In the genomic region with DNA sequence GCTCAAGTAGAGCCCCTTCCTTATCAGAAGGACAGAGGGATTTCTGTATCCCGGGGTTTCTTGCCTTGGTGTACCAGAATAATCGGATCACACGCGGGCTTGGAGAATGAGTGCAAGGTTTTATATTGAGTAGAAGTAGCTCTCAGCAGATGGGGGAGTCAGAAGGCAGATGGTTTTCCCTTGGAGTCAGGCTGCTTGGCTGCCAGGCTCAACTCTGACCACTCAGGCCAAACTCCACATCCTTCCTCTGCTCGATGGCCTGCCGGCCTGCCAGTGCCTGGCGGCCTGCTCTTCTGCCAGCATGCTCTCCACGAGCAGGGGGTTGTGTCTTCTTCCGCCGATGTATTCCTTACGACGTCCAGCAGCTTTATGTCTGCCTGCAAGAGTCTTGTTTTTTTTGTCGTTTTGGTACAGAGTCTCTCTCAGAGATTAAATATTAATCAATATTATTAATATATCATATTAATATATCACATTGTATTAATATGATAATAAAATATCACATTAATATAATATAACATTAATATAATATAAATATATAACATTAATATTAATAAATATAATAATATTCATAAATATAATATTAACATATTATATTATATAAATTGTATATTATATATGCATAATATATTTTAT, we compare ENCODE assay signal across 22 cellular contexts.
DNase-seq lines count a peak whose midpoint lies in the region; ATAC-seq and TF ChIP-seq lines count a peak whose summit lies in the region.
"Had no signal": no experiment of that assay in that cellular context is flagged by ENCODE, and none has a peak within 500 bp of the region (broad histone marks: within the 10 kb centered on the region; RNA-seq: fewer than 3 reads in every experiment).

No MANE protein-coding gene starts in this region.

- H3K4me3 ChIP-seq in WERI-Rb-1 (ENCODE audit: low read depth, low read length) (no peak overlapping the region), esophagus muscularis mucosa (no peak overlapping the region)
- H3K4me3 ChIP-seq: BLaER1 had no signal

- H3K36me3 ChIP-seq in WERI-Rb-1 (no peaks in the 10 kb centered on the region), esophagus muscularis mucosa (no peaks in the 10 kb centered on the region)
- H3K36me3 ChIP-seq: BLaER1 had no signal

- DNase-seq in NCI-H748 (lab: John Stamatoyannopoulos, UW; ENCODE audit: unreplicated experiment), result peak; percentile 24
- DNase-seq in NCI-H748 treated with DMSO at 0.1 percent for 48 hours (lab: John Stamatoyannopoulos, UW), result no peak
- peak; percentile 91 for DNase-seq in WERI-Rb-1
- peak; percentile 87 for DNase-seq in esophagus muscularis mucosa (ENCODE audit: extremely low spot score)
- peak; percentile 15 for DNase-seq in retina
- no peak for DNase-seq in left ventricle myocardium superior
- no peak for DNase-seq in stimulated activated CD4-positive, alpha-beta T cell treated with anti-CD3 and anti-CD28 coated beads, Interleukin-2, amount 100 ng/mL, for 48 hours
- no peak for DNase-seq in GDM1 (lab: John Stamatoyannopoulos, UW)
- DNase-seq: CD4-positive, alpha-beta memory T cell; DMS79; HFFc6; KG1; NCI-H1048; NCI-H1436; NCI-H1930; NCI-H2171 treated with DMSO at 0.1 percent for 48 hours; NCI-H774; PC-3; RPMI8226; SIG-M5 had no signal

- H3K27me3 ChIP-seq in WERI-Rb-1 (ENCODE audit: insufficient read depth, low read depth, severe bottlenecking), result no peaks in the 10 kb centered on the region
- peaks cover 0 to 4% (median 0%) of the 10 kb centered on the region in 4 donors for H3K27me3 ChIP-seq in esophagus muscularis mucosa
- H3K27me3 ChIP-seq: BLaER1 had no signal

- ATAC-seq in left ventricle myocardium superior, result no peak
- ATAC-seq: PC-3, SK-N-SH treated with all-trans-retinoic acid at 6 μM for 48 hours had no signal

- H3K4me1 ChIP-seq in esophagus muscularis mucosa, result no peaks in the 10 kb centered on the region
- H3K4me1 ChIP-seq: BLaER1 had no signal

- H3K9me3 ChIP-seq in WERI-Rb-1 (ENCODE audit: severe bottlenecking) (no peaks in the 10 kb centered on the region), esophagus muscularis mucosa (no peaks in the 10 kb centered on the region)
- H3K9me3 ChIP-seq: BLaER1 had no signal

- H3K27ac ChIP-seq in WERI-Rb-1 (peak overlapping the region; percentile 87), esophagus muscularis mucosa (replicated peaks in 1 of 4) (no peak overlapping the region)
- H3K27ac ChIP-seq: BLaER1 had no signal

- 88% methylated on average over 13 of the region's 13 CpGs for WGBS in esophagus muscularis mucosa

- no peak for TF ChIP-seq POLR2A in esophagus muscularis mucosa (IDR thresholded peaks at IDR 0.05; ENCODE audit: low read depth)

- intact Hi-C loops in esophagus muscularis mucosa (cut with DNase I), result no loop called here
- intact Hi-C loops in left ventricle myocardium superior (cut with micrococcal nuclease), result no loop called here

- TF ChIP-seq EP300 in esophagus muscularis mucosa (IDR thresholded peaks at IDR 0.05), result no peak

- TF ChIP-seq CTCF in WERI-Rb-1 (IDR thresholded peaks at IDR 0.05; ENCODE audit: low read depth, low read length), result no peak
- TF ChIP-seq CTCF in esophagus muscularis mucosa (IDR thresholded peaks at IDR 0.05), result no peak

Comparison
In these comparisons a context has a peak if more than half of its experiments do, and no peak if none do; other contexts are left out.
1. DNase-seq: peak in NCI-H748 (single experiment), WERI-Rb-1 (single experiment), esophagus muscularis mucosa (single experiment) and retina (single experiment); none in NCI-H748 treated with DMSO at 0.1 percent for 48 hours (single experiment), left ventricle myocardium superior (single experiment), stimulated activated CD4-positive, alpha-beta T cell treated with anti-CD3 and anti-CD28 coated beads, Interleukin-2, amount 100 ng/mL, for 48 hours (0 of 2) and GDM1 (single experiment).